29 cellular contexts compared by ENCODE assay signal in the genomic region with DNA sequence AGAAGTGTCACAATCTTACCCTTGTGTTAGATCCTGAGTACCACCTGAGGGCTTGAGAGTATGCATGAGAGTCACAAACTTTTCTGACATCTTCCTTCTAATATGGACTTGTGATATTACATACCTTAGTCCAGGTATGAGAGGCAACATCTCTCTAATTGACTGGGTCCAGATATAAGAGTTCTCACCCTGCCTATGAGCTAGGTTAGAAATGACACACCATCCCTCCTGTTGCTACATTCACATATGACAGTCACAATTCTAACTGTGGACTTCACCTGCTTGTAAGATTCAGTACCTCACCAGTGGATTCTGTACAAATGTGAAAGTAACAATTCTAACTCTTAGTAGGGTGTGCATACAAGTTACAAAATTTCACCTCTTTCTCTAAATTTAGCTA.
"Had no signal": no experiment of that assay in that cellular context is flagged by ENCODE, and none has a peak within 500 bp of the region (broad histone marks: within the 10 kb centered on the region; RNA-seq: fewer than 3 reads in every experiment).

No MANE protein-coding gene starts in this region.

- ATAC-seq: activated CD8-positive, alpha-beta T cell treated with anti-CD3 and anti-CD28 coated beads for 36 hours had no signal

- H3K4me3 Mint-ChIP-seq: activated B cell treated with CpG ODN at 0.5 μM for 24 hours; activated CD4-positive, alpha-beta memory T cell treated with anti-CD3 and anti-CD28 coated beads for 36 hours; activated CD4-positive, alpha-beta T cell treated with anti-CD3 and anti-CD28 coated beads, Interleukin-2, amount 10 ng/mL, durations not matched to agents 24 days and 14 days; activated CD8-positive, alpha-beta T cell treated with anti-CD3 and anti-CD28 coated beads for 36 hours; activated naive CD8-positive, alpha-beta T cell; activated naive CD8-positive, alpha-beta T cell treated with anti-CD3 and anti-CD28 coated beads, Interleukin-2, amount 10 ng/mL, durations not matched to agents 7 days and 5 days; activated naive CD8-positive, alpha-beta T cell treated with anti-CD3 and anti-CD28 coated beads, Interleukin-2, amount 50 U/mL, for 24 hours; activated T-helper 1 cell treated with anti-CD3 and anti-CD28 coated beads, Interleukin-12 subunit alpha, Interleukin-12 subunit beta, Interleukin-2, Interleukin-4 antibody, amounts not matched to agents 30 ng/mL and 10 ng/mL and 1 ng/mL, durations not matched to agents 14 hours and 24 hours and 36 hours; brain; central memory CD8-positive, alpha-beta T cell; T-helper 1 cell treated with Interleukin-12 subunit alpha and Interleukin-12 subunit beta and Interleukin-4 antibody, amounts not matched to agents 30 μg/mL and 1 μg/mL, for 36 hours had no signal

- H3K27ac Mint-ChIP-seq: activated B cell treated with CpG ODN at 0.5 μM for 24 hours; activated CD4-positive, alpha-beta memory T cell treated with anti-CD3 and anti-CD28 coated beads for 36 hours; activated CD4-positive, alpha-beta T cell treated with anti-CD3 and anti-CD28 coated beads, Interleukin-2, amount 10 ng/mL, durations not matched to agents 24 days and 14 days; activated CD8-positive, alpha-beta T cell treated with anti-CD3 and anti-CD28 coated beads for 36 hours; activated naive CD8-positive, alpha-beta T cell; activated naive CD8-positive, alpha-beta T cell treated with anti-CD3 and anti-CD28 coated beads, Interleukin-2, amount 10 ng/mL, durations not matched to agents 7 days and 5 days; activated naive CD8-positive, alpha-beta T cell treated with anti-CD3 and anti-CD28 coated beads, Interleukin-2, amount 50 U/mL, for 24 hours; activated T-helper 1 cell treated with anti-CD3 and anti-CD28 coated beads, Interleukin-12 subunit alpha, Interleukin-12 subunit beta, Interleukin-2, Interleukin-4 antibody, amounts not matched to agents 30 ng/mL and 10 ng/mL and 1 ng/mL, durations not matched to agents 14 hours and 24 hours and 36 hours; activated T-helper 2 cell treated with anti-CD3 and anti-CD28 coated beads, Interferon-gamma antibody, Interleukin-2, Interleukin-4, amounts not matched to agents 10 μg/mL and 5 μg/mL and 100 μg/mL, durations not matched to agents 14 hours and 24 hours and 36 hours; brain; T-helper 1 cell treated with Interleukin-12 subunit alpha and Interleukin-12 subunit beta and Interleukin-4 antibody, amounts not matched to agents 30 μg/mL and 1 μg/mL, for 36 hours had no signal

- H3K36me3 Mint-ChIP-seq: activated CD4-positive, alpha-beta memory T cell treated with anti-CD3 and anti-CD28 coated beads for 36 hours; activated naive CD8-positive, alpha-beta T cell; activated naive CD8-positive, alpha-beta T cell treated with anti-CD3 and anti-CD28 coated beads, Interleukin-2, amount 10 ng/mL, durations not matched to agents 7 days and 5 days; brain had no signal

- DNase-seq: activated B cell treated with CpG ODN at 0.5 μM for 24 hours; activated CD4-positive, alpha-beta memory T cell treated with anti-CD3 and anti-CD28 coated beads for 36 hours; activated CD4-positive, alpha-beta T cell treated with anti-CD3 and anti-CD28 coated beads, Interleukin-2, amount 10 ng/mL, durations not matched to agents 24 days and 14 days; activated CD4-positive, alpha-beta T cell treated with anti-CD3 and anti-CD28 coated beads, Interleukin-2, amount 50 U/mL, for 1 hour; activated CD4-positive, alpha-beta T cell treated with anti-CD3 and anti-CD28 coated beads, Interleukin-2, amount 50 U/mL, for 4 hours; activated CD4-positive, CD25-positive, alpha-beta regulatory T cell treated with anti-CD3 and anti-CD28 coated beads, Interleukin-2, amount 50 U/mL, for 72 hours; activated CD8-positive, alpha-beta memory T cell treated with anti-CD3 and anti-CD28 coated beads, Interleukin-2, amount 50 U/mL, for 4 hours; activated CD8-positive, alpha-beta T cell treated with anti-CD3 and anti-CD28 coated beads for 36 hours; activated effector memory CD4-positive, alpha-beta T cell treated with Interleukin-2 at 50 U/mL for 16 hours; activated gamma-delta T cell; activated naive CD4-positive, alpha-beta T cell treated with Interleukin-2 at 50 U/mL for 16 hours; activated naive CD8-positive, alpha-beta T cell treated with anti-CD3 and anti-CD28 coated beads, Interleukin-2, amount 10 ng/mL, durations not matched to agents 7 days and 5 days; activated naive CD8-positive, alpha-beta T cell treated with anti-CD3 and anti-CD28 coated beads, Interleukin-2, amount 50 U/mL, for 24 hours; activated T-cell treated with anti-CD3 and anti-CD28 coated beads for 4 hours; activated T-cell treated with anti-CD3 and anti-CD28 coated beads, Interleukin-2, amount 50 U/mL, for 1 hour; activated T-cell treated with anti-CD3 and anti-CD28 coated beads, Interleukin-2, amount 50 U/mL, for 48 hours; amygdala; anterior cingulate cortex; caudate nucleus; cerebellar nuclear complex; SW 1271; T-helper 1 cell; T1000 had no signal

- H3K9me3 Mint-ChIP-seq: activated B cell treated with CpG ODN at 0.5 μM for 24 hours; activated CD4-positive, alpha-beta memory T cell treated with anti-CD3 and anti-CD28 coated beads for 36 hours; activated CD4-positive, alpha-beta T cell treated with anti-CD3 and anti-CD28 coated beads, Interleukin-2, amount 10 ng/mL, durations not matched to agents 24 days and 14 days; activated CD8-positive, alpha-beta T cell treated with anti-CD3 and anti-CD28 coated beads for 36 hours; activated naive CD8-positive, alpha-beta T cell treated with anti-CD3 and anti-CD28 coated beads, Interleukin-2, amount 10 ng/mL, durations not matched to agents 7 days and 5 days; activated naive CD8-positive, alpha-beta T cell treated with anti-CD3 and anti-CD28 coated beads, Interleukin-2, amount 50 U/mL, for 24 hours; activated T-helper 1 cell treated with anti-CD3 and anti-CD28 coated beads, Interleukin-12 subunit alpha, Interleukin-12 subunit beta, Interleukin-2, Interleukin-4 antibody, amounts not matched to agents 30 ng/mL and 10 ng/mL and 1 ng/mL, durations not matched to agents 14 hours and 24 hours and 36 hours; activated T-helper 2 cell treated with anti-CD3 and anti-CD28 coated beads, Interferon-gamma antibody, Interleukin-2, Interleukin-4, amounts not matched to agents 10 μg/mL and 5 μg/mL and 100 μg/mL, durations not matched to agents 14 hours and 24 hours and 36 hours; central memory CD8-positive, alpha-beta T cell; T-helper 1 cell treated with Interleukin-12 subunit alpha and Interleukin-12 subunit beta and Interleukin-4 antibody, amounts not matched to agents 30 μg/mL and 1 μg/mL, for 36 hours had no signal

- H3K27me3 Mint-ChIP-seq: activated B cell treated with CpG ODN at 0.5 μM for 24 hours; activated CD4-positive, alpha-beta memory T cell treated with anti-CD3 and anti-CD28 coated beads for 36 hours; activated CD4-positive, alpha-beta T cell treated with anti-CD3 and anti-CD28 coated beads, Interleukin-2, amount 10 ng/mL, durations not matched to agents 24 days and 14 days; activated CD8-positive, alpha-beta T cell treated with anti-CD3 and anti-CD28 coated beads for 36 hours; activated naive CD8-positive, alpha-beta T cell; activated naive CD8-positive, alpha-beta T cell treated with anti-CD3 and anti-CD28 coated beads, Interleukin-2, amount 10 ng/mL, durations not matched to agents 7 days and 5 days; activated naive CD8-positive, alpha-beta T cell treated with anti-CD3 and anti-CD28 coated beads, Interleukin-2, amount 50 U/mL, for 24 hours; brain; central memory CD8-positive, alpha-beta T cell had no signal

- H3K4me1 Mint-ChIP-seq: brain had no signal
